1 cellular context compared by ENCODE assay signal in the genomic region with DNA sequence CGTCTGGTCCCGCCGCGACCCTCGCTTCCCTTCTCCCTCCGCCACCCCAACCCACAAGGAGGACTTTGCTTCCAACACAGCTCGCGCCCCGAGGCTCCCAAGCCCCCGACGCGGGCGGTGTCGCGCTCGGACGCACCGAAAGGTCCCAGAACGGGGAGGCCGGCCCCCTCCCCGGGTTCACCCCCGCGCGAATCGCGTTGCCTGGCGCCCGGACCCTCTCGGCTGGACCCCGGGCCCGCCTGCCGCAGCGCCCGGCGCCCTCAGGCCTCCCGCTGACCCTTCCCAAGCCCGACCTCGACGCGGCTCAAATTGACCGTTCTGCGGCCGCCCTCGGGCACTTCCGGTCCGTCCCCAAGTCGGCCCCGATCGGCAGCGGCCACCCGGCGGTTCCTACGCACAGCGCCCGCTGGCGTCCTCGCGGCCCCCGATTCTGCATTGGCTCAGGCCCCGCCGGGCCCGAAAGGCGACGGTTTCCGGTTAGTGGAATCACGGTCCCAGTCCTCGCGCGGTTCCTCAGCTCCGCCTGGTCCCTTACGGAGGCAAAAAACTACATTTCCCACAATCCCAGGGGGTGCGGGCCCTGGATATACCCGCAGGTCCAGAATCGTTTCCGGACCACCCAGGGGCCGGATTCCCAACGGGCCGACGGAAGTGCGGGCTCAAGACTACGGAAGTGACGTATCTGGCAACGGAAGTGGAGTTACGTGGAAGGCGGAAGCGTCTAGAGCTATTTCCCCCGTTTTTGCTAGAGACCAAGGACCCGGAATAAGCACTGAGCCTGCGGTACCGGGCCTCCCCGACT.
TF ChIP-seq lines count a peak whose summit lies in the region.

A gene (minus strand): TSS at position 347 of the 802 bp plus-strand sequence. CDS start 451 bp downstream, outside the sequence.

TF ChIP-seq in GM23338, 12 proteins besides CTCF, POLR2A, EP300 and RAD21 (continued from another document):
- TF ChIP-seq, protein P1, sequence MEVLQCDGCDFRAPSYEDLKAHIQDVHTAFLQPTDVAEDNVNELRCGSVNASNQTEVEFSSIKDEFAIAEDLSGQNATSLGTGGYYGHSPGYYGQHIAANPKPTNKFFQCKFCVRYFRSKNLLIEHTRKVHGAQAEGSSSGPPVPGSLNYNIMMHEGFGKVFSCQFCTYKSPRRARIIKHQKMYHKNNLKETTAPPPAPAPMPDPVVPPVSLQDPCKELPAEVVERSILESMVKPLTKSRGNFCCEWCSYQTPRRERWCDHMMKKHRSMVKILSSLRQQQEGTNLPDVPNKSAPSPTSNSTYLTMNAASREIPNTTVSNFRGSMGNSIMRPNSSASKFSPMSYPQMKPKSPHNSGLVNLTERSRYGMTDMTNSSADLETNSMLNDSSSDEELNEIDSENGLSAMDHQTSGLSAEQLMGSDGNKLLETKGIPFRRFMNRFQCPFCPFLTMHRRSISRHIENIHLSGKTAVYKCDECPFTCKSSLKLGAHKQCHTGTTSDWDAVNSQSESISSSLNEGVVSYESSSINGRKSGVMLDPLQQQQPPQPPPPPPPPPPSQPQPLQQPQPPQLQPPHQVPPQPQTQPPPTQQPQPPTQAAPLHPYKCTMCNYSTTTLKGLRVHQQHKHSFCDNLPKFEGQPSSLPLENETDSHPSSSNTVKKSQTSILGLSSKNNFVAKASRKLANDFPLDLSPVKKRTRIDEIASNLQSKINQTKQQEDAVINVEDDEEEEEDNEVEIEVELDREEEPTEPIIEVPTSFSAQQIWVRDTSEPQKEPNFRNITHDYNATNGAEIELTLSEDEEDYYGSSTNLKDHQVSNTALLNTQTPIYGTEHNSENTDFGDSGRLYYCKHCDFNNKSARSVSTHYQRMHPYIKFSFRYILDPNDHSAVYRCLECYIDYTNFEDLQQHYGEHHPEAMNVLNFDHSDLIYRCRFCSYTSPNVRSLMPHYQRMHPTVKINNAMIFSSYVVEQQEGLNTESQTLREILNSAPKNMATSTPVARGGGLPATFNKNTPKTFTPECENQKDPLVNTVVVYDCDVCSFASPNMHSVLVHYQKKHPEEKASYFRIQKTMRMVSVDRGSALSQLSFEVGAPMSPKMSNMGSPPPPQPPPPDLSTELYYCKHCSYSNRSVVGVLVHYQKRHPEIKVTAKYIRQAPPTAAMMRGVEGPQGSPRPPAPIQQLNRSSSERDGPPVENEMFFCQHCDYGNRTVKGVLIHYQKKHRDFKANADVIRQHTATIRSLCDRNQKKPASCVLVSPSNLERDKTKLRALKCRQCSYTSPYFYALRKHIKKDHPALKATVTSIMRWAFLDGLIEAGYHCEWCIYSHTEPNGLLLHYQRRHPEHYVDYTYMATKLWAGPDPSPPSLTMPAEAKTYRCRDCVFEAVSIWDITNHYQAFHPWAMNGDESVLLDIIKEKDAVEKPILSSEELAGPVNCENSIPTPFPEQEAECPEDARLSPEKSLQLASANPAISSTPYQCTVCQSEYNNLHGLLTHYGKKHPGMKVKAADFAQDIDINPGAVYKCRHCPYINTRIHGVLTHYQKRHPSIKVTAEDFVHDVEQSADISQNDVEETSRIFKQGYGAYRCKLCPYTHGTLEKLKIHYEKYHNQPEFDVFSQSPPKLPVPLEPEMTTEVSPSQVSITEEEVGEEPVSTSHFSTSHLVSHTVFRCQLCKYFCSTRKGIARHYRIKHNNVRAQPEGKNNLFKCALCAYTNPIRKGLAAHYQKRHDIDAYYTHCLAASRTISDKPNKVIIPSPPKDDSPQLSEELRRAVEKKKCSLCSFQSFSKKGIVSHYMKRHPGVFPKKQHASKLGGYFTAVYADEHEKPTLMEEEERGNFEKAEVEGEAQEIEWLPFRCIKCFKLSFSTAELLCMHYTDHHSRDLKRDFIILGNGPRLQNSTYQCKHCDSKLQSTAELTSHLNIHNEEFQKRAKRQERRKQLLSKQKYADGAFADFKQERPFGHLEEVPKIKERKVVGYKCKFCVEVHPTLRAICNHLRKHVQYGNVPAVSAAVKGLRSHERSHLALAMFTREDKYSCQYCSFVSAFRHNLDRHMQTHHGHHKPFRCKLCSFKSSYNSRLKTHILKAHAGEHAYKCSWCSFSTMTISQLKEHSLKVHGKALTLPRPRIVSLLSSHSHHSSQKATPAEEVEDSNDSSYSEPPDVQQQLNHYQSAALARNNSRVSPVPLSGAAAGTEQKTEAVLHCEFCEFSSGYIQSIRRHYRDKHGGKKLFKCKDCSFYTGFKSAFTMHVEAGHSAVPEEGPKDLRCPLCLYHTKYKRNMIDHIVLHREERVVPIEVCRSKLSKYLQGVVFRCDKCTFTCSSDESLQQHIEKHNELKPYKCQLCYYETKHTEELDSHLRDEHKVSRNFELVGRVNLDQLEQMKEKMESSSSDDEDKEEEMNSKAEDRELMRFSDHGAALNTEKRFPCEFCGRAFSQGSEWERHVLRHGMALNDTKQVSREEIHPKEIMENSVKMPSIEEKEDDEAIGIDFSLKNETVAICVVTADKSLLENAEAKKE (CRISPR knock-in tag; IDR thresholded peaks at IDR 0.05): no peak
- TF ChIP-seq JUNB (IDR thresholded peaks at IDR 0.05; ENCODE audit: unreplicated experiment): no peak
- peak; percentile 82; the same call in 1 of the 2 replicates for TF ChIP-seq ZNF114 (CRISPR knock-in tag; IDR thresholded peaks at IDR 0.05)
